7 cellular contexts compared by ENCODE assay signal in genomic region chr11:124329787-124330478, GRCh38. TPM values are rescaled to one million over a fixed set of nuclear protein-coding genes. Genes with fewer than 3 reads are reported as not detected.
DNase-seq lines count a peak whose midpoint lies in the region; ATAC-seq lines count a peak whose summit lies in the region.

No MANE protein-coding gene starts in this region.

- H3K27ac Mint-ChIP-seq in stimulated activated naive B cell treated with anti-CD40 and anti-IgM and Interleukin-4, amounts not matched to agents 10 μg/mL and 1 μg/mL and 100 μg/mL, for 72 hours = no peak overlapping the region
- no peak overlapping the region for H3K27ac Mint-ChIP-seq in activated CD4-positive, alpha-beta T cell treated with anti-CD3 and anti-CD28 coated beads, Interleukin-2, amount 10 ng/mL, durations not matched to agents 7 days and 5 days

- CTCF ChIA-PET in activated CD4-positive, alpha-beta T cell treated with anti-CD3 and anti-CD28 coated beads, Interleukin-2, amount 10 ng/mL, durations not matched to agents 7 days and 5 days (lab: Charles Lee) = no interaction called here

- ATAC-seq in GM19455 (IDR thresholded peaks at IDR 0.05; ENCODE audit: unreplicated experiment) (peak; percentile 89), HG03139 (IDR thresholded peaks at IDR 0.05; ENCODE audit: unreplicated experiment) (peak; percentile 97)
- peak; percentile 96 to 98 for ATAC-seq in stimulated activated naive B cell treated with anti-CD40 and anti-IgM and Interleukin-4, amounts not matched to agents 10 μg/mL and 1 μg/mL and 100 μg/mL, for 72 hours (replicated peaks)

- H3K27me3 Mint-ChIP-seq in stimulated activated naive B cell treated with anti-CD40 and anti-IgM and Interleukin-4, amounts not matched to agents 10 μg/mL and 1 μg/mL and 100 μg/mL, for 72 hours = no peaks in the 10 kb centered on the region
- H3K27me3 Mint-ChIP-seq in activated CD4-positive, alpha-beta T cell treated with anti-CD3 and anti-CD28 coated beads, Interleukin-2, amount 10 ng/mL, durations not matched to agents 7 days and 5 days = peaks cover 14% of the 10 kb centered on the region

- peak; percentile 8 for DNase-seq in SW480 (ENCODE audit: low spot score)
- no peak for DNase-seq in stimulated activated naive B cell treated with anti-CD40 and anti-IgM and Interleukin-4, amounts not matched to agents 10 μg/mL and 1 μg/mL and 100 μg/mL, for 72 hours
- no peak for DNase-seq in cardiac septum (ENCODE audit: low spot score)
- DNase-seq in activated CD4-positive, alpha-beta T cell treated with anti-CD3 and anti-CD28 coated beads, Interleukin-2, amount 10 ng/mL, durations not matched to agents 7 days and 5 days = no peak
- DNase-seq in NCI-H1092 treated with DMSO at 0.1 percent for 48 hours (lab: John Stamatoyannopoulos, UW) = no peak

- H3K4me1 Mint-ChIP-seq in stimulated activated naive B cell treated with anti-CD40 and anti-IgM and Interleukin-4, amounts not matched to agents 10 μg/mL and 1 μg/mL and 100 μg/mL, for 72 hours = peaks cover 17 to 30% of the 10 kb centered on the region in 2 donors
- peaks cover 10% of the 10 kb centered on the region for H3K4me1 Mint-ChIP-seq in activated CD4-positive, alpha-beta T cell treated with anti-CD3 and anti-CD28 coated beads, Interleukin-2, amount 10 ng/mL, durations not matched to agents 7 days and 5 days

- POLR2A ChIA-PET in activated CD4-positive, alpha-beta T cell treated with anti-CD3 and anti-CD28 coated beads, Interleukin-2, amount 10 ng/mL, durations not matched to agents 7 days and 5 days (lab: Charles Lee) = no interaction called here

- intact Hi-C loops in cardiac septum (cut with DNase I) = no loop called here

- no peaks in the 10 kb centered on the region for H3K36me3 Mint-ChIP-seq in stimulated activated naive B cell treated with anti-CD40 and anti-IgM and Interleukin-4, amounts not matched to agents 10 μg/mL and 1 μg/mL and 100 μg/mL, for 72 hours
- no peaks in the 10 kb centered on the region for H3K36me3 Mint-ChIP-seq in activated CD4-positive, alpha-beta T cell treated with anti-CD3 and anti-CD28 coated beads, Interleukin-2, amount 10 ng/mL, durations not matched to agents 7 days and 5 days (ENCODE audit: low read depth)

- no peak overlapping the region for H3K4me3 Mint-ChIP-seq in stimulated activated naive B cell treated with anti-CD40 and anti-IgM and Interleukin-4, amounts not matched to agents 10 μg/mL and 1 μg/mL and 100 μg/mL, for 72 hours
- no peak overlapping the region for H3K4me3 Mint-ChIP-seq in activated CD4-positive, alpha-beta T cell treated with anti-CD3 and anti-CD28 coated beads, Interleukin-2, amount 10 ng/mL, durations not matched to agents 7 days and 5 days

- H3K9me3 Mint-ChIP-seq in stimulated activated naive B cell treated with anti-CD40 and anti-IgM and Interleukin-4, amounts not matched to agents 10 μg/mL and 1 μg/mL and 100 μg/mL, for 72 hours = peaks cover under 1 to 2% of the 10 kb centered on the region in 2 donors
- no peaks in the 10 kb centered on the region for H3K9me3 Mint-ChIP-seq in activated CD4-positive, alpha-beta T cell treated with anti-CD3 and anti-CD28 coated beads, Interleukin-2, amount 10 ng/mL, durations not matched to agents 7 days and 5 days

RNA-seq across cellular contexts. Expression of gene OR8D2, which starts 9.9 kb away (rescaled TPM):
- total RNA-seq in cardiac septum = not detected
- not detected for total RNA-seq in activated CD4-positive, alpha-beta T cell treated with anti-CD3 and anti-CD28 coated beads, Interleukin-2, amount 10 ng/mL, durations not matched to agents 7 days and 5 days

RNA-seq across cellular contexts. Expression of gene OR8D1, which starts 16.2 kb away (rescaled TPM):
- total RNA-seq in cardiac septum = not detected
- total RNA-seq in activated CD4-positive, alpha-beta T cell treated with anti-CD3 and anti-CD28 coated beads, Interleukin-2, amount 10 ng/mL, durations not matched to agents 7 days and 5 days = not detected

RNA-seq across cellular contexts. Expression of gene OR8B2, which starts 54.4 kb away (rescaled TPM):
- not detected for total RNA-seq in cardiac septum
- total RNA-seq in activated CD4-positive, alpha-beta T cell treated with anti-CD3 and anti-CD28 coated beads, Interleukin-2, amount 10 ng/mL, durations not matched to agents 7 days and 5 days = not detected
